Comparison of ENCODE assay signal across 20 cellular contexts in the genomic region with DNA sequence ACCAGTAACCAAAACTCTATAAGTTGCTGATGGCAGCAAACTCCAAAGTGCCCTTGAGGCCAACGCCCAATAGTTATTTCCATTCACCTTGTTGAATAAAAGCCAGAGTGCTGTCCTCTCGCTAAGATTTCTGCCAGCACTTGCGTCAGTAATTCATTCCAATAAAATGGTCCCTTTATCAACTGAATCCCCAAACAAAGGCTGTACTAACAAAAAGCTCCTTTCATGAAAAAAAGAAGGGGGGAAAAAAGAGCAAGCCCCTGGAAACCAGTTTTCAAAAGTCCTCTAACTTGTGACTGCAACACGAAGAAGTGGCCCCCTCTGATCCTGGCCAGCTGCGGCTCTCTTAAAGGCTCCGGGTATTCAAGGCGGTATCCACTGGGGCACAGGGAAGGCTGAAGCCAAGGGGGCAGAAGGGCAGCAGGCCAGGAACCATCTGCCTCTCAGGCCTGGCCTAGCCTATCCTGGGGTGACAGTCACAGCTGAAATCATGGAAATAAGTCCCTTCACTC. TPM values are rescaled to one million over a fixed set of nuclear protein-coding genes. Genes with fewer than 3 reads are reported as not detected.
DNase-seq lines count a peak whose midpoint lies in the region; ATAC-seq and TF ChIP-seq lines count a peak whose summit lies in the region.
"Had no signal": no experiment of that assay in that cellular context is flagged by ENCODE, and none has a peak within 500 bp of the region (broad histone marks: within the 10 kb centered on the region; RNA-seq: fewer than 3 reads in every experiment).

No MANE protein-coding gene starts in this region.

- DNase-seq in GM23338 (ENCODE audit: low spot score): no peak
- peak in 49 of 56 donors; percentile 10 to 74 (median 52) for DNase-seq in amygdala (lab: John Stamatoyannopoulos, UW)
- peak; percentile 95 for DNase-seq in pons (ENCODE audit: low spot score)
- DNase-seq in NCI-H1436 treated with DMSO at 0.1 percent for 48 hours (lab: John Stamatoyannopoulos, UW): no peak
- no peak for DNase-seq in esophagus squamous epithelium (lab: John Stamatoyannopoulos, UW)
- no peak for DNase-seq in suprapubic skin (ENCODE audit: low spot score in 2 of 2)
- no peak for DNase-seq in hepatocyte (ENCODE audit: low spot score)
- DNase-seq: activated CD4-positive, alpha-beta T cell treated with anti-CD3 and anti-CD28 coated beads for 1 hour; activated naive CD8-positive, alpha-beta T cell treated with anti-CD3 and anti-CD28 coated beads for 36 hours; effector CD8-positive, alpha-beta T cell; NCI-H1048; NCI-H2081 treated with DMSO at 0.1 percent for 48 hours; NCI-H69; SK-N-SH; stimulated activated CD4-positive, alpha-beta T cell treated with anti-CD3 and anti-CD28 coated beads, Interleukin-2, amount 100 ng/mL, for 48 hours had no signal

- H3F3A ChIP-seq in GM23338 (replicated peaks; ENCODE audit: low read depth): no peaks in the 10 kb centered on the region; the same call in 1 of the 2 replicates

- TF ChIP-seq CTCF in GM23338 (conservative IDR thresholded peaks at IDR 0.05; ENCODE audit: low read depth in 2 of 2) (no peak), esophagus squamous epithelium (IDR thresholded peaks at IDR 0.05) (no peak), suprapubic skin (IDR thresholded peaks at IDR 0.05) (no peak), hepatocyte (IDR thresholded peaks at IDR 0.05; ENCODE audit: poor library complexity) (no peak)

- TF ChIP-seq POLR2A in esophagus squamous epithelium (IDR thresholded peaks at IDR 0.05): no peak
- TF ChIP-seq POLR2A in suprapubic skin (IDR thresholded peaks at IDR 0.05): no peak

- H3K9me3 ChIP-seq in iPS-20b (ENCODE audit: insufficient read depth, low read depth, low read length) (no peaks in the 10 kb centered on the region), esophagus squamous epithelium (no peaks in the 10 kb centered on the region), suprapubic skin (no peaks in the 10 kb centered on the region), hepatocyte (ENCODE audit: low read depth) (no peaks in the 10 kb centered on the region)
- H3K9me3 ChIP-seq: SK-N-SH had no signal

- H3K27ac ChIP-seq in GM23338 (ENCODE audit: low read depth): peak overlapping the region; percentile 73
- no peak overlapping the region for H3K27ac ChIP-seq in iPS-20b (ENCODE audit: low read length)
- H3K27ac ChIP-seq in esophagus squamous epithelium: no peak overlapping the region
- H3K27ac ChIP-seq in suprapubic skin: no peak overlapping the region
- H3K27ac ChIP-seq in hepatocyte: no peak overlapping the region
- H3K27ac ChIP-seq: cardiac muscle cell, KMS-11 had no signal

- H3K27me3 ChIP-seq in GM23338 (ENCODE audit: insufficient read depth) (no peaks in the 10 kb centered on the region), iPS-20b (ENCODE audit: insufficient read depth, low read length) (no peaks in the 10 kb centered on the region), esophagus squamous epithelium (no peaks in the 10 kb centered on the region), suprapubic skin (no peaks in the 10 kb centered on the region), hepatocyte (no peaks in the 10 kb centered on the region)
- H3K27me3 ChIP-seq: cardiac muscle cell had no signal

- peaks cover 40% of the 10 kb centered on the region for H3K4me1 ChIP-seq in GM23338 (ENCODE audit: insufficient read depth)
- peaks cover 40% of the 10 kb centered on the region for H3K4me1 ChIP-seq in iPS-20b (ENCODE audit: insufficient read depth, low read length)
- H3K4me1 ChIP-seq in esophagus squamous epithelium: peaks cover 0 to 21% (median 4%) of the 10 kb centered on the region in 3 donors
- no peaks in the 10 kb centered on the region for H3K4me1 ChIP-seq in suprapubic skin
- peaks cover 19% of the 10 kb centered on the region for H3K4me1 ChIP-seq in hepatocyte (ENCODE audit: insufficient read depth)

- H3K79me2 ChIP-seq in GM23338 (replicated peaks; ENCODE audit: insufficient read depth) (no peaks in the 10 kb centered on the region), hepatocyte (no peaks in the 10 kb centered on the region)

- no peaks in the 10 kb centered on the region for H3K9me3 Mint-ChIP-seq in GM23338
- H3K9me3 Mint-ChIP-seq: activated naive CD8-positive, alpha-beta T cell treated with anti-CD3 and anti-CD28 coated beads for 36 hours; activated T-helper 1 cell treated with anti-CD3 and anti-CD28 coated beads, Interleukin-12 subunit alpha, Interleukin-12 subunit beta, Interleukin-2, Interleukin-4 antibody, amounts not matched to agents 30 ng/mL and 10 ng/mL and 1 ng/mL, durations not matched to agents 14 hours and 24 hours and 36 hours had no signal

- H3K4me3 ChIP-seq in GM23338: no peak overlapping the region
- H3K4me3 ChIP-seq in iPS-20b (ENCODE audit: low read length): no peak overlapping the region
- no peak overlapping the region for H3K4me3 ChIP-seq in esophagus squamous epithelium
- H3K4me3 ChIP-seq in suprapubic skin: no peak overlapping the region
- no peak overlapping the region for H3K4me3 ChIP-seq in hepatocyte
- H3K4me3 ChIP-seq: cardiac muscle cell had no signal

- H3K36me3 Mint-ChIP-seq in GM23338 (ENCODE audit: low read depth): peaks cover 18% of the 10 kb centered on the region

- 0 out of 2 replicates have a peak overlapping the region, but pooled peaks have one; percentile 8 for H3K9ac ChIP-seq in iPS-20b (ENCODE audit: low read depth, low read length)
- H3K9ac ChIP-seq: KMS-11, SK-N-SH had no signal

- H3K4me3 Mint-ChIP-seq in GM23338: no peak overlapping the region
- H3K4me3 Mint-ChIP-seq: activated naive CD8-positive, alpha-beta T cell treated with anti-CD3 and anti-CD28 coated beads for 36 hours; activated T-helper 1 cell treated with anti-CD3 and anti-CD28 coated beads, Interleukin-12 subunit alpha, Interleukin-12 subunit beta, Interleukin-2, Interleukin-4 antibody, amounts not matched to agents 30 ng/mL and 10 ng/mL and 1 ng/mL, durations not matched to agents 14 hours and 24 hours and 36 hours had no signal

- peaks cover 4% of the 10 kb centered on the region for H3K27me3 Mint-ChIP-seq in GM23338 (ENCODE audit: insufficient read depth, low read depth, poor library complexity)
- H3K27me3 Mint-ChIP-seq: activated naive CD8-positive, alpha-beta T cell treated with anti-CD3 and anti-CD28 coated beads for 36 hours had no signal

- intact Hi-C loops in esophagus squamous epithelium (cut with DNase I): no loop called here

- no peaks in the 10 kb centered on the region for H3K9me2 ChIP-seq in GM23338 (ENCODE audit: insufficient read depth)
- H3K9me2 ChIP-seq in hepatocyte (replicated peaks; ENCODE audit: insufficient read depth): no peaks in the 10 kb centered on the region
- H3K9me2 ChIP-seq: SK-N-SH had no signal

- 0 out of 2 replicates have a peak, but pooled peaks cover 1% of the 10 kb centered on the region for H3K36me3 ChIP-seq in GM23338 (ENCODE audit: insufficient read depth)
- peaks cover 27% of the 10 kb centered on the region for H3K36me3 ChIP-seq in iPS-20b (ENCODE audit: insufficient read depth, low read depth, low read length)
- peaks cover 0 to 9% (median 0%) of the 10 kb centered on the region in 3 donors for H3K36me3 ChIP-seq in esophagus squamous epithelium
- peaks cover 8% of the 10 kb centered on the region for H3K36me3 ChIP-seq in suprapubic skin
- H3K36me3 ChIP-seq in hepatocyte (replicated peaks; ENCODE audit: insufficient read depth, low read depth): no peaks in the 10 kb centered on the region

- 0 out of 2 replicates have a peak overlapping the region, but pooled peaks have one; percentile 44 for H3K27ac Mint-ChIP-seq in GM23338
- H3K27ac Mint-ChIP-seq: activated T-helper 1 cell treated with anti-CD3 and anti-CD28 coated beads, Interleukin-12 subunit alpha, Interleukin-12 subunit beta, Interleukin-2, Interleukin-4 antibody, amounts not matched to agents 30 ng/mL and 10 ng/mL and 1 ng/mL, durations not matched to agents 14 hours and 24 hours and 36 hours had no signal

- no peak overlapping the region for H3K4me2 ChIP-seq in GM23338
- H3K4me2 ChIP-seq in hepatocyte: no peak overlapping the region
- H3K4me2 ChIP-seq: KMS-11 had no signal

- no peak overlapping the region for H2AFZ ChIP-seq in GM23338
- no peak overlapping the region for H2AFZ ChIP-seq in hepatocyte

- TF ChIP-seq EP300 in suprapubic skin (IDR thresholded peaks at IDR 0.05): no peak

- H4K20me1 ChIP-seq in GM23338 (replicated peaks; ENCODE audit: insufficient read depth) (no peaks in the 10 kb centered on the region), hepatocyte (ENCODE audit: insufficient read depth, poor library complexity, severe bottlenecking) (no peaks in the 10 kb centered on the region)

- peak; percentile 57 for ATAC-seq in GM23338
- ATAC-seq: PC-3 had no signal

- WGBS in esophagus squamous epithelium, 2 donors: 63 to 74% methylated on average over 3 to 7 of the region's 7 CpGs
- 68% methylated on average over 7 of the region's 7 CpGs for WGBS in suprapubic skin
- WGBS in hepatocyte (ENCODE audit: low lambda C conversion rate, missing lambda C conversion rate): 83% methylated on average over 7 of the region's 7 CpGs

- H3K4me1 Mint-ChIP-seq in GM23338: peaks cover 48% of the 10 kb centered on the region
- H3K4me1 Mint-ChIP-seq: activated naive CD8-positive, alpha-beta T cell treated with anti-CD3 and anti-CD28 coated beads for 36 hours had no signal

TF ChIP-seq in GM23338, 12 proteins besides CTCF, POLR2A, EP300 and RAD21 (continues in another document):
- TF ChIP-seq ZNF114 (CRISPR knock-in tag; IDR thresholded peaks at IDR 0.05): no peak

RNA-seq across cellular contexts. Expression of a gene that starts 55.8 kb away (rescaled TPM):
- total RNA-seq in GM23338 (2014; rRNA removed; shearing (Covaris generic)): 21.9 and 28.6 TPM in 2 replicates
- polyA plus RNA-seq in GM23338 (2016; fragmentation: Nextera tagmentation; extraction: Ambion mirVana) (31.1 and 35.1 TPM in 2 replicates), hepatocyte (16.1 and 18.3 TPM in 2 replicates)
- total RNA-seq in esophagus squamous epithelium (10 to 100 TPM in 3 of 4 donors, 1 to 10 TPM in 1; 7.9 to 25.3 (median 18.8) TPM), suprapubic skin (10 to 100 TPM; 10.8 to 34.1 (median 17.0) TPM), hepatocyte (24.1 and 25.7 TPM in 2 replicates)

Comparison
In these comparisons a context has a peak if more than half of its experiments do, and no peak if none do; other contexts are left out.
1. DNase-seq: peak in amygdala (49 of 56) and pons (single experiment); none in GM23338 (single experiment), NCI-H1436 treated with DMSO at 0.1 percent for 48 hours (single experiment), esophagus squamous epithelium (single experiment), suprapubic skin (0 of 2) and hepatocyte (single experiment).